In genomic region chr2:82508702-82509101, GRCh38 we compare ENCODE assay signal across 20 cellular contexts.
DNase-seq lines count a peak whose midpoint lies in the region; ATAC-seq and TF ChIP-seq lines count a peak whose summit lies in the region.
"Had no signal": no experiment of that assay in that cellular context is flagged by ENCODE, and none has a peak within 500 bp of the region (broad histone marks: within the 10 kb centered on the region; RNA-seq: fewer than 3 reads in every experiment).

No MANE protein-coding gene starts in this region.

- no CpG with 5 or more reads among the region's 2 CpGs for WGBS in neuronal stem cell (ENCODE audit: extremely low coverage in 2 of 2, insufficient read length in 2 of 2, insufficient replicate concordance in 1 of 2), 2 donors

- no peaks in the 10 kb centered on the region for H3K36me3 ChIP-seq in neuronal stem cell (replicated peaks in 1 of 2; ENCODE audit: control insufficient read depth in 2 of 2, insufficient read depth in 2 of 2, low read length in 2 of 2)
- H3K36me3 ChIP-seq in upper lobe of right lung = no peaks in the 10 kb centered on the region
- H3K36me3 ChIP-seq: BE2C, BLaER1 had no signal

- H3K9ac ChIP-seq in neuronal stem cell (ENCODE audit: low read depth, low read length, poor library complexity) = no peak overlapping the region
- H3K9ac ChIP-seq: BLaER1 had no signal

- no peak overlapping the region for H3K4me2 ChIP-seq in neuronal stem cell (ENCODE audit: insufficient read depth, low read length, poor library complexity, severe bottlenecking)
- H3K4me2 ChIP-seq: BLaER1 had no signal

- no peak overlapping the region for H2BK15ac ChIP-seq in neuronal stem cell (ENCODE audit: low read length)

- H2AK5ac ChIP-seq in neuronal stem cell (ENCODE audit: low read depth, low read length) = no peak overlapping the region

- H3K9me3 ChIP-seq in neuronal stem cell (replicated peaks in 1 of 2; ENCODE audit: control insufficient read depth in 2 of 2, insufficient read depth in 1 of 2, low read depth in 1 of 2, low read length in 2 of 2) (no peaks in the 10 kb centered on the region), upper lobe of right lung (peaks cover 5% of the 10 kb centered on the region)
- H3K9me3 ChIP-seq: BE2C, BLaER1 had no signal

- no peaks in the 10 kb centered on the region for H3K27me3 Mint-ChIP-seq in progenitor cell of endocrine pancreas
- H3K27me3 Mint-ChIP-seq: CD4-positive, alpha-beta memory T cell; CD4-positive, CD25-positive, alpha-beta regulatory T cell; CD8-positive, alpha-beta memory T cell had no signal

- no peak overlapping the region for H3K18ac ChIP-seq in neuronal stem cell (ENCODE audit: low read length)

- no peak overlapping the region for H3K4ac ChIP-seq in neuronal stem cell (ENCODE audit: low read length)

- no peak overlapping the region for H2BK12ac ChIP-seq in neuronal stem cell (ENCODE audit: low read length)

- no peak overlapping the region for H2BK120ac ChIP-seq in neuronal stem cell (ENCODE audit: low read depth, low read length)

- no peak overlapping the region for H3K4me3 Mint-ChIP-seq in progenitor cell of endocrine pancreas (ENCODE audit: low read depth)
- H3K4me3 Mint-ChIP-seq: CD14-positive monocyte; CD4-positive, alpha-beta memory T cell; CD4-positive, CD25-positive, alpha-beta regulatory T cell; CD8-positive, alpha-beta memory T cell had no signal

- H3K27me3 ChIP-seq in neuronal stem cell (ENCODE audit: control insufficient read depth in 3 of 3, insufficient read depth in 3 of 3, low read depth in 1 of 3, low read length in 3 of 3) = no peaks in the 10 kb centered on the region
- H3K27me3 ChIP-seq in upper lobe of right lung = no peaks in the 10 kb centered on the region
- H3K27me3 ChIP-seq: BE2C, BLaER1 had no signal

- H3K36me3 Mint-ChIP-seq in progenitor cell of endocrine pancreas (ENCODE audit: insufficient read depth) = no peaks in the 10 kb centered on the region
- H3K36me3 Mint-ChIP-seq: CD14-positive monocyte; CD4-positive, alpha-beta memory T cell; CD4-positive, CD25-positive, alpha-beta regulatory T cell; CD8-positive, alpha-beta memory T cell had no signal

- intact Hi-C loops in upper lobe of right lung (cut with DNase I) = no loop called here

- H4K8ac ChIP-seq in neuronal stem cell (ENCODE audit: low read depth, low read length) = no peak overlapping the region

- peak overlapping the region; percentile 5 for H3K14ac ChIP-seq in neuronal stem cell (ENCODE audit: low read length)

- H3K27ac ChIP-seq in neuronal stem cell (replicated peaks; ENCODE audit: low read length) (no peak overlapping the region), upper lobe of right lung (no peak overlapping the region)
- H3K27ac ChIP-seq: BLaER1 had no signal

- peak; percentile 21 for ATAC-seq in upper lobe of right lung

- TF ChIP-seq CTCF in upper lobe of right lung (IDR thresholded peaks at IDR 0.05) (no peak), progenitor cell of endocrine pancreas (IDR thresholded peaks at IDR 0.05; ENCODE audit: unreplicated experiment) (no peak)

- H3K79me1 ChIP-seq in neuronal stem cell (ENCODE audit: low read depth, low read length) = no peaks in the 10 kb centered on the region

- no peak overlapping the region for H2AFZ ChIP-seq in neuronal stem cell (ENCODE audit: low read length)

- no peak overlapping the region for H3K23ac ChIP-seq in neuronal stem cell (ENCODE audit: low read depth, low read length, poor library complexity)

- no peak overlapping the region for H2BK5ac ChIP-seq in neuronal stem cell (ENCODE audit: low read length)

- H3K9me3 Mint-ChIP-seq in progenitor cell of endocrine pancreas (ENCODE audit: low read depth) = peaks cover 3% of the 10 kb centered on the region

- no peaks in the 10 kb centered on the region for H3K4me1 Mint-ChIP-seq in progenitor cell of endocrine pancreas (ENCODE audit: low read depth)
- H3K4me1 Mint-ChIP-seq: CD14-positive monocyte; CD4-positive, alpha-beta memory T cell; CD4-positive, CD25-positive, alpha-beta regulatory T cell; CD8-positive, alpha-beta memory T cell had no signal

- DNase-seq in neuronal stem cell (ENCODE audit: low spot score) = no peak
- no peak for DNase-seq in upper lobe of right lung
- DNase-seq in progenitor cell of endocrine pancreas (ENCODE audit: low spot score, unreplicated experiment) = no peak
- DNase-seq in DMS79 (lab: John Stamatoyannopoulos, UW) = no peak
- DNase-seq in NCI-H1092 treated with DMSO at 0.1 percent for 48 hours (lab: John Stamatoyannopoulos, UW) = no peak
- DNase-seq: 8988T; ACHN; BE2C; C1 segment of cervical spinal cord; CD4-positive, alpha-beta memory T cell; CD4-positive, CD25-positive, alpha-beta regulatory T cell; CD8-positive, alpha-beta memory T cell; COR-L47; DMS 273 treated with DMSO at 0.1 percent for 48 hours; DMS153; DMS53; DMS79 treated with DMSO at 0.1 percent for 48 hours; GF-D8 had no signal

- H3K4me1 ChIP-seq in neuronal stem cell (ENCODE audit: control insufficient read depth in 2 of 2, insufficient read depth in 1 of 2, low read depth in 1 of 2, low read length in 2 of 2) (no peaks in the 10 kb centered on the region), upper lobe of right lung (no peaks in the 10 kb centered on the region)
- H3K4me1 ChIP-seq: BE2C, BLaER1 had no signal

- H4K91ac ChIP-seq in neuronal stem cell (ENCODE audit: low read depth, low read length, poor library complexity) = no peak overlapping the region

- H3K27ac Mint-ChIP-seq in progenitor cell of endocrine pancreas = no peak overlapping the region
- H3K27ac Mint-ChIP-seq: CD14-positive monocyte; CD4-positive, alpha-beta memory T cell; CD4-positive, CD25-positive, alpha-beta regulatory T cell; CD8-positive, alpha-beta memory T cell had no signal

- H3K4me3 ChIP-seq in neuronal stem cell (ENCODE audit: low read length in 2 of 2) (no peak overlapping the region), upper lobe of right lung (no peak overlapping the region)
- H3K4me3 ChIP-seq: BLaER1 had no signal
